Comparison of ENCODE assay signal across 8 cellular contexts in the genomic region with DNA sequence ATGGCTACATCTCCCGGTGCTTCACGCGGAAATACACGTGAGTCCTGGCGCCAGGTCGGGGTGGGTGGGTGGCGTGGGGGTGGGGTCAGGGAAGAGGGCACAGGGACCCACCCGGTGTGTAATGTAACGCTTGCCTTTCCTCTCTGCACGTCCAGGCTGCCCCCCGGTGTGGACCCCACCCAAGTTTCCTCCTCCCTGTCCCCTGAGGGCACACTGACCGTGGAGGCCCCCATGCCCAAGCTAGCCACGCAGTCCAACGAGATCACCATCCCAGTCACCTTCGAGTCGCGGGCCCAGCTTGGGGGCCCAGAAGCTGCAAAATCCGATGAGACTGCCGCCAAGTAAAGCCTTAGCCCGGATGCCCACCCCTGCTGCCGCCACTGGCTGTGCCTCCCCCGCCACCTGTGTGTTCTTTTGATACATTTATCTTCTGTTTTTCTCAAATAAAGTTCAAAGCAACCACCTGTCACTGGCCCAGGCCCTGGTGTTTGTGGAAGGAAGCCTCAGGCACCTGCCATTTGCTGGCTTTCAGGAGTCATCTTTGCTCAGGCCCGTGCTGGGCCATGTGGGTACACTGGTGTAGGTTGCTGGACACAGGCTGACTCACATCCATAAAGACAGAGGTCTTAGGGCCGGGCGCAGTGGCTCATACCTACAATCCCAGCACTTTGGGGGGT. TPM values are rescaled to one million over a fixed set of nuclear protein-coding genes. Genes with fewer than 3 reads are reported as not detected.
DNase-seq lines count a peak whose midpoint lies in the region; ATAC-seq and TF ChIP-seq lines count a peak whose summit lies in the region.

No MANE protein-coding gene starts in this region.

- peaks cover 38% of the 10 kb centered on the region for H3K4me1 ChIP-seq in skeletal muscle satellite cell (ENCODE audit: control insufficient read depth, insufficient read depth, low read length)

- H3K27me3 Mint-ChIP-seq in activated CD4-positive, alpha-beta memory T cell treated with anti-CD3 and anti-CD28 coated beads for 36 hours: peaks cover 3% of the 10 kb centered on the region
- peaks cover 9% of the 10 kb centered on the region for H3K27me3 Mint-ChIP-seq in glutamatergic neuron (ENCODE audit: unreplicated experiment)

- no peaks in the 10 kb centered on the region for H3K9me3 Mint-ChIP-seq in activated CD4-positive, alpha-beta memory T cell treated with anti-CD3 and anti-CD28 coated beads for 36 hours
- peaks cover 2% of the 10 kb centered on the region for H3K9me3 Mint-ChIP-seq in glutamatergic neuron (ENCODE audit: unreplicated experiment)

- H3K36me3 Mint-ChIP-seq in activated CD4-positive, alpha-beta memory T cell treated with anti-CD3 and anti-CD28 coated beads for 36 hours: no peaks in the 10 kb centered on the region
- H3K36me3 Mint-ChIP-seq in glutamatergic neuron (ENCODE audit: unreplicated experiment): no peaks in the 10 kb centered on the region

- H3K4me1 Mint-ChIP-seq in activated CD4-positive, alpha-beta memory T cell treated with anti-CD3 and anti-CD28 coated beads for 36 hours (ENCODE audit: low read depth): peaks cover 12% of the 10 kb centered on the region
- H3K4me1 Mint-ChIP-seq in glutamatergic neuron (ENCODE audit: low read depth, unreplicated experiment): no peaks in the 10 kb centered on the region

- H3K4me3 Mint-ChIP-seq in activated CD4-positive, alpha-beta memory T cell treated with anti-CD3 and anti-CD28 coated beads for 36 hours: peak overlapping the region; percentile 83
- H3K4me3 Mint-ChIP-seq in glutamatergic neuron (ENCODE audit: unreplicated experiment): peak overlapping the region; percentile 81

- POLR2A ChIA-PET in activated CD4-positive, alpha-beta memory T cell treated with anti-CD3 and anti-CD28 coated beads for 36 hours (lab: Charles Lee): interaction anchor here (0.7 to 1.7 kb wide), 3 partner anchors 14 to 93 kb away, joined by 3 to 7 read pairs (median 5); partner anchors contain the start of gene YWHAG

- peak overlapping the region; percentile 94 for H3K9ac ChIP-seq in skeletal muscle satellite cell (ENCODE audit: low read depth, low read length)

- H3K4me2 ChIP-seq in skeletal muscle satellite cell (ENCODE audit: low read length): peak overlapping the region; percentile 85

- intact Hi-C loops in activated CD4-positive, alpha-beta memory T cell treated with anti-CD3 and anti-CD28 coated beads for 36 hours (cut with micrococcal nuclease): loop anchor here (1.0 kb wide), 2 partner anchors 10 to 14 kb away; no protein-coding TSS in a partner anchor

- no peaks in the 10 kb centered on the region for H3K27me3 ChIP-seq in skeletal muscle satellite cell (ENCODE audit: control insufficient read depth, insufficient read depth, low read length)

- H3K36me3 ChIP-seq in skeletal muscle satellite cell (ENCODE audit: insufficient read depth, low read length): peaks cover 12% of the 10 kb centered on the region

- H3K4me3 ChIP-seq in skeletal muscle satellite cell (ENCODE audit: low read length): peak overlapping the region; percentile 95

- peak; percentile 19 for DNase-seq in activated gamma-delta T cell treated with Interleukin-2 at 50 U/mL for 16 hours
- DNase-seq in activated gamma-delta T cell (lab: John Stamatoyannopoulos, UW): no peak
- peak; percentile 40 for DNase-seq in activated CD4-positive, alpha-beta memory T cell treated with anti-CD3 and anti-CD28 coated beads for 36 hours
- DNase-seq in glutamatergic neuron: no peak
- DNase-seq in NOMO-1 treated with DMSO at 0.1 percent for 48 hours (lab: John Stamatoyannopoulos, UW; ENCODE audit: unreplicated experiment): no peak

- CTCF ChIA-PET in activated CD4-positive, alpha-beta memory T cell treated with anti-CD3 and anti-CD28 coated beads for 36 hours (lab: Charles Lee): interaction anchor here (1.5 to 2.8 kb wide), 5 partner anchors 10 to 126 kb away, joined by 5 to 12 read pairs (median 9); no protein-coding TSS in a partner anchor

- no peak for TF ChIP-seq CTCF in glutamatergic neuron (IDR thresholded peaks at IDR 0.05; ENCODE audit: partially characterized antibody, unreplicated experiment)

- H3K27ac Mint-ChIP-seq in activated CD4-positive, alpha-beta memory T cell treated with anti-CD3 and anti-CD28 coated beads for 36 hours: peak overlapping the region; percentile 81
- no peak overlapping the region for H3K27ac Mint-ChIP-seq in glutamatergic neuron (ENCODE audit: unreplicated experiment)

- H3K9me3 ChIP-seq in skeletal muscle satellite cell (replicated peaks; ENCODE audit: low read length): no peaks in the 10 kb centered on the region

- ATAC-seq in GM21723 (IDR thresholded peaks at IDR 0.05; ENCODE audit: unreplicated experiment) (no peak), GM21526 (IDR thresholded peaks at IDR 0.05; ENCODE audit: low FRiP score, unreplicated experiment) (no peak)

RNA-seq across cellular contexts. Expression of gene HSPB1, which starts 1.5 kb away (rescaled TPM):
- total RNA-seq in activated CD4-positive, alpha-beta memory T cell treated with anti-CD3 and anti-CD28 coated beads for 36 hours: 100 to 1,000 TPM; 119 to 127 TPM
- 50.4 TPM for total RNA-seq in glutamatergic neuron (ENCODE audit: unreplicated experiment)
- 104 and 141 TPM in 2 replicates for total RNA-seq in skeletal muscle satellite cell (2012; rRNA removed)

RNA-seq across cellular contexts. Expression of gene YWHAG, which starts 54.8 kb away (rescaled TPM):
- total RNA-seq in activated CD4-positive, alpha-beta memory T cell treated with anti-CD3 and anti-CD28 coated beads for 36 hours: 100 to 1,000 TPM; 127 TPM
- total RNA-seq in glutamatergic neuron (ENCODE audit: unreplicated experiment): 650 TPM
- total RNA-seq in skeletal muscle satellite cell (2012; rRNA removed): 126 and 159 TPM in 2 replicates

Comparison
In these comparisons a context has a peak if more than half of its experiments do, and no peak if none do; other contexts are left out.
1. DNase-seq: peak in activated gamma-delta T cell treated with Interleukin-2 at 50 U/mL for 16 hours (single experiment) and activated CD4-positive, alpha-beta memory T cell treated with anti-CD3 and anti-CD28 coated beads for 36 hours (single experiment); none in activated gamma-delta T cell (single experiment), glutamatergic neuron (single experiment) and NOMO-1 treated with DMSO at 0.1 percent for 48 hours (single experiment).